23 cellular contexts compared by ENCODE assay signal in genomic region chr12:57450057-57450456, GRCh38. TPM values are rescaled to one million over a fixed set of nuclear protein-coding genes. Genes with fewer than 3 reads are reported as not detected.
"Had no signal": no experiment of that assay in that cellular context is flagged by ENCODE, and none has a peak within 500 bp of the region (broad histone marks: within the 10 kb centered on the region; RNA-seq: fewer than 3 reads in every experiment).

No MANE protein-coding gene starts in this region.

- H3K9me3 ChIP-seq: MG63, SJSA1 had no signal

- H3K27me3 ChIP-seq: MG63, SJSA1 had no signal

- H3K27ac ChIP-seq: SJSA1, SK-N-MC had no signal

- FAIRE-seq: RCC 7860 had no signal

- H3K36me3 ChIP-seq: MG63, SJSA1 had no signal

- H3K4me3 ChIP-seq: MG63, SJSA1, SK-N-MC had no signal

- DNase-seq: IMR-90, Karpas-422, KG1, MG63, NCI-H1092 treated with DMSO at 0.1 percent for 48 hours, NCI-H1436, NCI-H187, NCI-H2029, NCI-H2081 treated with DMSO at 0.1 percent for 48 hours, NCI-H2171, NCI-H226, NCI-H446, NCI-H510A, NCI-H524 treated with DMSO at 0.1 percent for 48 hours, NCI-H69, NCI-H774, Right ventricle myocardium superior, RPMI8226, SIG-M5 had no signal

RNA-seq across cellular contexts. Expression of gene INHBE, which starts 5.0 kb away (rescaled TPM):
- total RNA-seq: Right ventricle myocardium superior had no signal

RNA-seq across cellular contexts. Expression of gene INHBC, which starts 15.5 kb away (rescaled TPM):
- total RNA-seq: HT-29, IMR-90, Right ventricle myocardium superior had no signal
